In the genomic region with DNA sequence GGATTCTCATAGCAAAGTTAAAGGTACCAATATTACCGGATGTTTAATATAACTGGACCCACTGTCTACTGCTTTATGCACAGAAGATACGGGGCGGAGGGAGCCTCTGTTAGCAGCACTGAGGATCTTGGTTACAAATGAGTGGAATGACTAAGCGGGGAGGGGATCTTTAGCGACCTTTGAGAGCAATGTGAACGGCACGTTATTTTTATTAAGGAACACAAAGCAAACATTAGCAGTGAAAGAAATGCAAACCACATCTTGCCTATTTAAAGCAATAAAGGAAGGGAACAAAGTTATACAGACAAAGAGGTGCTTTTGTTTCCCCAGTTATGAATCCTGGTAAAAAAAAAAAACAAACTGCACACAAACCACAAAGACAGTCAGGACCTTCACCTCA, we compare ENCODE assay signal across 21 cellular contexts. TPM values are rescaled to one million over a fixed set of nuclear protein-coding genes. Genes with fewer than 3 reads are reported as not detected.
"Had no signal": no experiment of that assay in that cellular context is flagged by ENCODE, and none has a peak within 500 bp of the region (broad histone marks: within the 10 kb centered on the region; RNA-seq: fewer than 3 reads in every experiment).

No MANE protein-coding gene starts in this region.

- H3K4me1 ChIP-seq: ascending aorta, colonic mucosa, esophagus muscularis mucosa, pancreas had no signal

- H3K9me3 ChIP-seq: ascending aorta, colonic mucosa, esophagus muscularis mucosa, pancreas, thyroid gland had no signal

- H3K36me3 ChIP-seq: ascending aorta, cardiac muscle cell, colonic mucosa, esophagus muscularis mucosa, pancreas, thyroid gland had no signal

- ATAC-seq: activated CD8-positive, alpha-beta memory T cell treated with anti-CD3 and anti-CD28 coated beads, Interleukin-2, amount 10 ng/mL, durations not matched to agents 7 days and 5 days; pancreas; stimulated activated effector memory CD8-positive, alpha-beta T cell treated with anti-CD3 and anti-CD28 coated beads, Interleukin-12 subunit alpha, Interleukin-12 subunit beta, amount 100 ng/mL, for 72 hours had no signal

- H3K27ac ChIP-seq: ascending aorta, cardiac muscle cell, colonic mucosa, esophagus muscularis mucosa, pancreas, thyroid gland, VCaP had no signal

- H3K4me3 ChIP-seq: ascending aorta, cardiac muscle cell, colonic mucosa, esophagus muscularis mucosa, pancreas, thyroid gland had no signal

- H3K27me3 ChIP-seq: ascending aorta, colonic mucosa, pancreas, thyroid gland had no signal

- FAIRE-seq: endometrium, pancreas had no signal

- DNase-seq: activated CD4-positive, alpha-beta memory T cell treated with anti-CD3 and anti-CD28 coated beads for 36 hours; activated CD8-positive, alpha-beta memory T cell treated with anti-CD3 and anti-CD28 coated beads, Interleukin-2, amount 10 ng/mL, durations not matched to agents 7 days and 5 days; activated naive CD4-positive, alpha-beta T cell treated with anti-CD3 and anti-CD28 coated beads, Interleukin-2, amount 10 ng/mL, durations not matched to agents 7 days and 5 days; activated T-cell treated with anti-CD3 and anti-CD28 coated beads, Interleukin-2, amount 50 U/mL, for 1 hour; colonic mucosa; pancreas; thyroid gland had no signal

RNA-seq across cellular contexts. Expression of a gene that starts 27.1 kb away (rescaled TPM):
- total RNA-seq: activated CD4-positive, alpha-beta memory T cell treated with anti-CD3 and anti-CD28 coated beads for 36 hours; activated CD8-positive, alpha-beta memory T cell treated with anti-CD3 and anti-CD28 coated beads, Interleukin-2, amount 10 ng/mL, durations not matched to agents 7 days and 5 days; activated T-helper 2 cell treated with anti-CD3 and anti-CD28 coated beads, Interferon-gamma antibody, Interleukin-2, Interleukin-4, amounts not matched to agents 10 μg/mL and 5 μg/mL and 100 μg/mL, durations not matched to agents 14 hours and 24 hours and 36 hours; ascending aorta; colonic mucosa; esophagus muscularis mucosa; fibroblast of villous mesenchyme; kidney epithelial cell; liver; myocyte; renal cortical epithelial cell; T-helper 1 cell treated with Interleukin-12 subunit alpha and Interleukin-12 subunit beta and Interleukin-4 antibody, amounts not matched to agents 30 ng/mL and 1 ng/mL, for 36 hours; urinary bladder had no signal
- polyA plus RNA-seq: liver, urinary bladder had no signal
